Comparison of ENCODE assay signal across 2 cellular contexts in the genomic region with DNA sequence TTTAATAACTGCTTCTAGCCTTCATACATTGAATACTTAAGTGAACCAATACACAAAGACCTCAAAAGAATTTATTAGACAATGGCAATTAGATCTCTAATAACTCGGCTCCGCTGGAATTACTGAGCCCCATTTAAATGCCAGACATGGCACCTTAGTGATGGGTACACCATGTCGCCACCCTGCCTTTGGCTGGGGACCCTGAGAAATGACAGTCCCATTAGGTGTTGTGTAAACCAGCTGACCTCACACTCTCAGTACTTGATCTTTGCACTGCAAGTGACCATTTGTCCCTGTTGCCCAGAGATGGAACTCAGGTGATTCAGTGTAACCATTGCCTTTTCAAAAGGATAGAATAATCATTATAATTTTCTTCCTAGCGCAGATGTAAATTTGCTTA.
TF ChIP-seq lines count a peak whose summit lies in the region.

No MANE protein-coding gene starts in this region.

TF ChIP-seq in HepG2, 621 proteins besides CTCF, POLR2A, EP300 and RAD21:
- peak; percentile 23; the same call in 1 of the 2 replicates for TF ChIP-seq HNF4A (CRISPR knock-in tag; IDR thresholded peaks at IDR 0.05)
- TF ChIP-seq HOMEZ (CRISPR knock-in tag; IDR thresholded peaks at IDR 0.05; ENCODE audit: low read depth), result no peak
- TF ChIP-seq ZNF792 (CRISPR knock-in tag; IDR thresholded peaks at IDR 0.05), result no peak
- no peak for TF ChIP-seq FOXC1 (CRISPR knock-in tag; IDR thresholded peaks at IDR 0.05; ENCODE audit: borderline replicate concordance)

TF ChIP-seq in IMR-90, 13 proteins besides CTCF, POLR2A, EP300 and RAD21:
- TF ChIP-seq ELK1 (IDR thresholded peaks at IDR 0.05; ENCODE audit: borderline replicate concordance, low read depth, low read length) (no peak), MXI1 (IDR thresholded peaks at IDR 0.05; ENCODE audit: borderline replicate concordance, low read depth, low read length) (no peak), BHLHE40 (IDR thresholded peaks at IDR 0.05; ENCODE audit: low read depth, low read length) (no peak), CEBPB (IDR thresholded peaks at IDR 0.05; ENCODE audit: low read depth, low read length) (no peak), MAZ (IDR thresholded peaks at IDR 0.05; ENCODE audit: borderline replicate concordance, low read depth, low read length) (no peak), SMC3 (IDR thresholded peaks at IDR 0.05; ENCODE audit: low read depth, low read length) (no peak), MAFK (IDR thresholded peaks at IDR 0.05; ENCODE audit: low read depth, low read length) (no peak), RFX5 (IDR thresholded peaks at IDR 0.05; ENCODE audit: low read depth, low read length) (no peak), NFE2L2 (IDR thresholded peaks at IDR 0.05; ENCODE audit: low read depth, low read length) (no peak), RCOR1 (IDR thresholded peaks at IDR 0.05; ENCODE audit: insufficient replicate concordance, low read length) (no peak), FOS (IDR thresholded peaks at IDR 0.05; ENCODE audit: low read depth, low read length) (no peak), CHD1 (IDR thresholded peaks at IDR 0.05; ENCODE audit: low read depth, low read length) (no peak), USF2 (IDR thresholded peaks at IDR 0.05; ENCODE audit: low read depth, low read length) (no peak)
